Comparison of ENCODE assay signal across 14 cellular contexts in the genomic region with DNA sequence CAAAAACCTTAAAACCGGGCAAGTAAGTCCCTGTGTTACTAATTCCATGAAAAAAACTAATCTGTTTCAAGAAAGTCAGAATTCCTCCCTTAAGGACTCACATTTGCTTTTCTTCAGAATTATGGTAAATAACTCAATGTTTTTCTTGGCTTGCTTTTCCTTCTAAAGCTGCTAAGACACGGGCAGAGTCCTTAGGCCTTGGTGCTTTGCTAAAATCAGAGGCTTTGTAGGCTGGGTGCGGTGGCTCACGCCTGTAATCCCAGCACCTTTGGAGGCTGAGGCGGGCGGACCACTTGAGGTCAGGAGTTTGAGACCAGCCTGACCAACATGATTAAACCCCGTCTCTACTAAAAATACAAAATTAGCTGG. TPM values are rescaled to one million over a fixed set of nuclear protein-coding genes. Genes with fewer than 3 reads are reported as not detected.
A peak's percentile ranks its signal among the peaks of the same experiment; 100 is the strongest.
DNase-seq lines count a peak whose midpoint lies in the region; ATAC-seq and TF ChIP-seq lines count a peak whose summit lies in the region.
"Had no signal": no experiment of that assay in that cellular context is flagged by ENCODE, and none has a peak within 500 bp of the region (broad histone marks: within the 10 kb centered on the region; RNA-seq: fewer than 3 reads in every experiment).

No MANE protein-coding gene starts in this region.

- no peaks in the 10 kb centered on the region for H3K27me3 ChIP-seq in parathyroid adenoma (ENCODE audit: control insufficient read depth, insufficient read depth, low read length)

- DNase-seq in Right ventricle myocardium inferior (ENCODE audit: missing footprints) (peak; percentile 61), cardiac septum (ENCODE audit: low spot score) (no peak), left cardiac atrium (no peak), NCI-H748 treated with DMSO at 0.1 percent for 48 hours (lab: John Stamatoyannopoulos, UW) (no peak), NCI-H446 treated with DMSO at 0.1 percent for 48 hours (lab: John Stamatoyannopoulos, UW) (no peak), NK-92 (lab: John Stamatoyannopoulos, UW; ENCODE audit: unreplicated experiment) (no peak)
- DNase-seq: cortex of kidney, hypothalamus, MM.1S, mucosa of descending colon, NCI-H524 had no signal

- H3K9me3 ChIP-seq in parathyroid adenoma (ENCODE audit: control insufficient read depth, low read length) = no peaks in the 10 kb centered on the region
- H3K9me3 ChIP-seq: A549, mucosa of descending colon had no signal

- H3K36me3 ChIP-seq in parathyroid adenoma (ENCODE audit: control insufficient read depth, insufficient read depth, low read length) = no peaks in the 10 kb centered on the region

- intact Hi-C loops in Right ventricle myocardium inferior (cut with DNase I) = no loop called here
- intact Hi-C loops in cardiac septum (cut with DNase I) = loop anchor here (5.0 kb wide), 1 partner anchor 50 kb away; no protein-coding TSS in a partner anchor
- intact Hi-C loops in left cardiac atrium (cut with DNase I) = no loop called here

- no peak for TF ChIP-seq CTCF in parathyroid adenoma (IDR thresholded peaks at IDR 0.05)

- no peak overlapping the region for H3K9ac ChIP-seq in parathyroid adenoma

- ATAC-seq in Right ventricle myocardium inferior (peak; percentile 41), left cardiac atrium (peak; percentile 25), GM21367 (IDR thresholded peaks at IDR 0.05; ENCODE audit: unreplicated experiment) (no peak)

- H3K4me3 ChIP-seq in parathyroid adenoma (ENCODE audit: low read depth, low read length) = no peak overlapping the region
- H3K4me3 ChIP-seq: A549, mucosa of descending colon had no signal

- H2AFZ ChIP-seq in parathyroid adenoma = no peak overlapping the region

- H3K4me1 ChIP-seq in parathyroid adenoma = no peaks in the 10 kb centered on the region

- H3K4me2 ChIP-seq in parathyroid adenoma (ENCODE audit: low read length) = no peak overlapping the region
- H3K4me2 ChIP-seq: A549 had no signal

- peak overlapping the region; percentile 13 for H3K27ac ChIP-seq in parathyroid adenoma

- H3K79me2 ChIP-seq in parathyroid adenoma = peaks cover 51% of the 10 kb centered on the region

RNA-seq across cellular contexts. Expression of a gene that starts 32.0 kb away (rescaled TPM):
- total RNA-seq in Right ventricle myocardium inferior (40.8 TPM), cardiac septum (33.7 TPM), left cardiac atrium (10 to 100 TPM; 47.4 to 52.2 TPM)
